Comparison of ENCODE assay signal across 10 cellular contexts in the genomic region with DNA sequence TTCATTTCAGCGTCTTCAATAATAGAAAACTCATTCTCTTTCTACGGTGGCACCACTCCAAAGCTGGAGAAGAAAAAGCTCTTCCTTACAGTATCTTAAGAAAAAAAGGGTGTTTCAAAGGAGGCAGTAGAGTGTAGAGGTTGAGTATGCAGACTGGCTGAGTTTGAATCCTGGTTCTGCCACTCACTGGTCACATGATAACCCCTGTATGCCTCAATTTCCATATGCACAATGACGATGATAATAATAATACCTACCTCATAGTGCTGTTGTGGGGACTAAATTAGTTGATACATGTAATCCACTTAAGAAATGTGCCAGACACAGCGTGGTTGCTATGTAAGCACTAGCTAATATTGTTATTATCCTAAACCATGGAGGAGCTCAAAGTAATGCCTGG. TPM values are rescaled to one million over a fixed set of nuclear protein-coding genes. Genes with fewer than 3 reads are reported as not detected.
DNase-seq lines count a peak whose midpoint lies in the region; ATAC-seq, FAIRE-seq and TF ChIP-seq lines count a peak whose summit lies in the region.
"Had no signal": no experiment of that assay in that cellular context is flagged by ENCODE, and none has a peak within 500 bp of the region (broad histone marks: within the 10 kb centered on the region; RNA-seq: fewer than 3 reads in every experiment).

No MANE protein-coding gene starts in this region.

- TF ChIP-seq CTCF in Calu3 (IDR thresholded peaks at IDR 0.05; ENCODE audit: unreplicated experiment): no peak
- no peak for TF ChIP-seq CTCF in NB4 (IDR thresholded peaks at IDR 0.05; ENCODE audit: low read depth, low read length)

- H2AK5ac ChIP-seq in trophoblast cell (ENCODE audit: low read length): no peak overlapping the region

- no peak overlapping the region for H3K4me2 ChIP-seq in trophoblast cell (ENCODE audit: low read length)

- H3K18ac ChIP-seq in trophoblast cell (ENCODE audit: low read length): no peak overlapping the region

- H3K4me3 ChIP-seq in NB4 (ENCODE audit: low read depth, low read length) (peak overlapping the region; percentile 81), trophoblast cell (ENCODE audit: low read depth, low read length) (no peak overlapping the region)

- peak overlapping the region; percentile 37 for H3K4ac ChIP-seq in trophoblast cell (ENCODE audit: low read depth, low read length)

- H3K14ac ChIP-seq in trophoblast cell (ENCODE audit: low read length): no peak overlapping the region

- peaks cover 2 to 8% of the 10 kb centered on the region in 2 experiments for H3K36me3 ChIP-seq in trophoblast cell (ENCODE audit: control insufficient read depth in 1 of 2, insufficient read depth in 2 of 2, low read length in 2 of 2)

- no peak overlapping the region for H2BK12ac ChIP-seq in trophoblast cell (ENCODE audit: low read length)

- peaks cover 9 to 14% of the 10 kb centered on the region in 2 experiments for H3K4me1 ChIP-seq in trophoblast cell (ENCODE audit: control insufficient read depth in 1 of 2, insufficient read depth in 2 of 2, low read length in 2 of 2)

- no peak overlapping the region for H4K91ac ChIP-seq in trophoblast cell (ENCODE audit: low read depth, low read length)

- no peak for TF ChIP-seq POLR2A in NB4 (IDR thresholded peaks at IDR 0.05; ENCODE audit: extremely low read depth, insufficient read length)

- DNase-seq in Calu3: no peak
- no peak for DNase-seq in NB4 (ENCODE audit: low read depth)
- no peak for DNase-seq in effector memory CD8-positive, alpha-beta T cell
- no peak for DNase-seq in trophoblast cell
- no peak for DNase-seq in NCI-H1417 (lab: John Stamatoyannopoulos, UW)
- DNase-seq in epidermal melanocyte (ENCODE audit: insufficient read length, low spot score): no peak
- DNase-seq in DMS79 treated with DMSO at 0.1 percent for 48 hours (lab: John Stamatoyannopoulos, UW): no peak
- no peak for DNase-seq in HTR-8/SVneo (ENCODE audit: insufficient read length, low spot score)
- DNase-seq: NCI-H2081 treated with DMSO at 0.1 percent for 48 hours, occipital lobe had no signal

- no peaks in the 10 kb centered on the region for H3K27me3 ChIP-seq in trophoblast cell (ENCODE audit: insufficient read depth, low read length)

- peaks cover 72% of the 10 kb centered on the region for H3K36me3 Mint-ChIP-seq in Calu3 (ENCODE audit: insufficient read depth, unreplicated experiment)
- H3K36me3 Mint-ChIP-seq in effector memory CD8-positive, alpha-beta T cell (ENCODE audit: insufficient read depth): peaks cover 25% of the 10 kb centered on the region

- WGBS in trophoblast cell (ENCODE audit: extremely low coverage, insufficient coverage, insufficient read length): no CpG with 5 or more reads among the region's 4 CpGs

- ATAC-seq in effector memory CD8-positive, alpha-beta T cell (replicated peaks): no peak

- H2BK5ac ChIP-seq in trophoblast cell (ENCODE audit: low read depth, low read length, poor library complexity): no peak overlapping the region

- intact Hi-C loops in Calu3 (cut with micrococcal nuclease; ENCODE audit: unreplicated experiment): no loop called here

- no TSS peak for BruUV-seq in Calu3 (replicated peaks; lab: Mats Ljungman, UMichigan)

- no peaks in the 10 kb centered on the region for H3K27me3 Mint-ChIP-seq in Calu3 (ENCODE audit: unreplicated experiment)
- no peaks in the 10 kb centered on the region for H3K27me3 Mint-ChIP-seq in effector memory CD8-positive, alpha-beta T cell

- H3K4me1 Mint-ChIP-seq in Calu3 (ENCODE audit: low read depth, unreplicated experiment): peaks cover 48% of the 10 kb centered on the region
- H3K4me1 Mint-ChIP-seq in effector memory CD8-positive, alpha-beta T cell (ENCODE audit: low read depth in 2 of 2): peaks cover 44 to 45% of the 10 kb centered on the region in 2 donors

- H4K12ac ChIP-seq in trophoblast cell (ENCODE audit: low read depth, low read length): no peak overlapping the region

- no peaks in the 10 kb centered on the region for H3K9me3 Mint-ChIP-seq in Calu3 (ENCODE audit: low read depth, unreplicated experiment)
- no peaks in the 10 kb centered on the region for H3K9me3 Mint-ChIP-seq in effector memory CD8-positive, alpha-beta T cell

- peak overlapping the region; percentile 96 for H3K4me3 Mint-ChIP-seq in Calu3 (ENCODE audit: low read depth, unreplicated experiment)
- H3K4me3 Mint-ChIP-seq in effector memory CD8-positive, alpha-beta T cell: peak overlapping the region; percentile 99 to 100

- peak overlapping the region; percentile 97 for H3K27ac Mint-ChIP-seq in Calu3 (ENCODE audit: unreplicated experiment)
- H3K27ac Mint-ChIP-seq in effector memory CD8-positive, alpha-beta T cell: peak overlapping the region; percentile 95 to 98

- peaks cover 51% of the 10 kb centered on the region for H3K79me2 ChIP-seq in trophoblast cell (ENCODE audit: control insufficient read depth, insufficient read depth, low read length, poor library complexity)

- no peak overlapping the region for H3K23ac ChIP-seq in trophoblast cell (ENCODE audit: low read length)

- CTCF ChIA-PET in Calu3 (lab: Charles Lee): interaction anchor here (1.3 to 1.5 kb wide), 4 partner anchors 9 to 60 kb away, joined by 3 to 5 read pairs (median 4); no protein-coding TSS in a partner anchor

- no peak overlapping the region for H3K9ac ChIP-seq in trophoblast cell (ENCODE audit: low read length)

- H2BK120ac ChIP-seq in trophoblast cell (ENCODE audit: insufficient read depth, low read length, poor library complexity): no peak overlapping the region

- no peak overlapping the region for H2AFZ ChIP-seq in trophoblast cell (ENCODE audit: insufficient read depth, low read length, poor library complexity)

- H4K8ac ChIP-seq in trophoblast cell (ENCODE audit: low read depth, low read length): no peak overlapping the region

- peaks cover 37% of the 10 kb centered on the region for H3K79me1 ChIP-seq in trophoblast cell (ENCODE audit: low read length)

- no peak overlapping the region for H3K27ac ChIP-seq in trophoblast cell (ENCODE audit: low read depth, low read length)

- no peaks in the 10 kb centered on the region for H3K9me3 ChIP-seq in trophoblast cell (ENCODE audit: insufficient read depth, low read depth, low read length)

- no peak for FAIRE-seq in HTR-8/SVneo (lab: Jason Lieb, UNC)

RNA-seq across cellular contexts. Expression of a gene that starts 4.5 kb away (rescaled TPM):
- total RNA-seq in Calu3 (2022): 250 and 267 TPM in 2 replicates
- polyA plus RNA-seq in trophoblast cell (2013): 247 and 258 TPM in 2 replicates
